In the genomic region with DNA sequence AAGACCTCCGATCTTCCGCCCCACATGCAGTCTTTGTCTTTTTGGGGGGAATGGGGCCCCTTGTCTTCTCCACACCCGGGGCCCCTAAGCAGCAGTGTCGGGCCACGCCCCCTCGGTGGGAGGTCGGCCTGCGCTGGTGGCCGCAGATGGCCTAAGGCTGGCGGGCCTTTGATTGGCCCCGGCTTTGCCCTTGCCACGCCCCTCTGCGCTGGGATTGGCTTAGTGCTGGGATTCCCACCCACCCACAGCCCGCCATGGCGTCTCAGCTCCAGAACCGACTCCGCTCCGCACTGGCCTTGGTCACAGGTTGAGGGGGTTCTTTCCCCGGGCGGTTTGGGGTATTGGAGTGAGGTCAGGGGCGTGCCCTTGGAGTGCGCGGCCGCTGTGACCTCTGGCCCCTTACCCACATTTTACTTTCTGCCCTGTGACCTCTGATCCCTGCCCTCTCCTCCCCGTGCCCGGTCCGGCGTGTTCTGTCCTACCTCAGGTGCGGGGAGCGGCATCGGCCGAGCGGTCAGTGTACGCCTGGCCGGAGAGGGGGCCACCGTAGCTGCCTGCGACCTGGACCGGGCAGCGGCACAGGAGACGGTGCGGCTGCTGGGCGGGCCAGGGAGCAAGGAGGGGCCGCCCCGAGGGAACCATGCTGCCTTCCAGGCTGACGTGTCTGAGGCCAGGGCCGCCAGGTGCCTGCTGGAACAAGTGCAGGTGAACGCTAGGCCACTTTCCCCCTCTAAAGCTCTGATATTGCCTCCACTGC, we compare ENCODE assay signal across 1 cellular context.
TF ChIP-seq lines count a peak whose summit lies in the region.

Gene HSD17B8, plus strand, starts transcription at position 241 of the 757 bp plus-strand sequence. Its CDS starts 14 bp downstream, at position 255.

TF ChIP-seq in HepG2, 621 proteins besides CTCF, POLR2A, EP300 and RAD21 (continued from another document and continues in another):
- TF ChIP-seq, protein P1, sequence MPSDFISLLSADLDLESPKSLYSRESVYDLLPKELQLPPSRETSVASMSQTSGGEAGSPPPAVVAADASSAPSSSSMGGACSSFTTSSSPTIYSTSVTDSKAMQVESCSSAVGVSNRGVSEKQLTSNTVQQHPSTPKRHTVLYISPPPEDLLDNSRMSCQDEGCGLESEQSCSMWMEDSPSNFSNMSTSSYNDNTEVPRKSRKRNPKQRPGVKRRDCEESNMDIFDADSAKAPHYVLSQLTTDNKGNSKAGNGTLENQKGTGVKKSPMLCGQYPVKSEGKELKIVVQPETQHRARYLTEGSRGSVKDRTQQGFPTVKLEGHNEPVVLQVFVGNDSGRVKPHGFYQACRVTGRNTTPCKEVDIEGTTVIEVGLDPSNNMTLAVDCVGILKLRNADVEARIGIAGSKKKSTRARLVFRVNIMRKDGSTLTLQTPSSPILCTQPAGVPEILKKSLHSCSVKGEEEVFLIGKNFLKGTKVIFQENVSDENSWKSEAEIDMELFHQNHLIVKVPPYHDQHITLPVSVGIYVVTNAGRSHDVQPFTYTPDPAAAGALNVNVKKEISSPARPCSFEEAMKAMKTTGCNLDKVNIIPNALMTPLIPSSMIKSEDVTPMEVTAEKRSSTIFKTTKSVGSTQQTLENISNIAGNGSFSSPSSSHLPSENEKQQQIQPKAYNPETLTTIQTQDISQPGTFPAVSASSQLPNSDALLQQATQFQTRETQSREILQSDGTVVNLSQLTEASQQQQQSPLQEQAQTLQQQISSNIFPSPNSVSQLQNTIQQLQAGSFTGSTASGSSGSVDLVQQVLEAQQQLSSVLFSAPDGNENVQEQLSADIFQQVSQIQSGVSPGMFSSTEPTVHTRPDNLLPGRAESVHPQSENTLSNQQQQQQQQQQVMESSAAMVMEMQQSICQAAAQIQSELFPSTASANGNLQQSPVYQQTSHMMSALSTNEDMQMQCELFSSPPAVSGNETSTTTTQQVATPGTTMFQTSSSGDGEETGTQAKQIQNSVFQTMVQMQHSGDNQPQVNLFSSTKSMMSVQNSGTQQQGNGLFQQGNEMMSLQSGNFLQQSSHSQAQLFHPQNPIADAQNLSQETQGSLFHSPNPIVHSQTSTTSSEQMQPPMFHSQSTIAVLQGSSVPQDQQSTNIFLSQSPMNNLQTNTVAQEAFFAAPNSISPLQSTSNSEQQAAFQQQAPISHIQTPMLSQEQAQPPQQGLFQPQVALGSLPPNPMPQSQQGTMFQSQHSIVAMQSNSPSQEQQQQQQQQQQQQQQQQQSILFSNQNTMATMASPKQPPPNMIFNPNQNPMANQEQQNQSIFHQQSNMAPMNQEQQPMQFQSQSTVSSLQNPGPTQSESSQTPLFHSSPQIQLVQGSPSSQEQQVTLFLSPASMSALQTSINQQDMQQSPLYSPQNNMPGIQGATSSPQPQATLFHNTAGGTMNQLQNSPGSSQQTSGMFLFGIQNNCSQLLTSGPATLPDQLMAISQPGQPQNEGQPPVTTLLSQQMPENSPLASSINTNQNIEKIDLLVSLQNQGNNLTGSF (CRISPR knock-in tag; IDR thresholded peaks at IDR 0.05): peak; percentile 19; the same call in 1 of the 2 replicates
- TF ChIP-seq ZNF589 (CRISPR knock-in tag; conservative IDR thresholded peaks at IDR 0.05) (no peak), SMARCE1 (IDR thresholded peaks at IDR 0.05; ENCODE audit: borderline replicate concordance) (no peak), HNRNPL (IDR thresholded peaks at IDR 0.05; ENCODE audit: low read depth, low read length) (peak; percentile 79; the same call in 1 of the 2 replicates), ZNF136 (CRISPR knock-in tag; IDR thresholded peaks at IDR 0.05; ENCODE audit: low read depth) (peak; percentile 74; the same call in 1 of the 2 replicates), ZNF496 (CRISPR knock-in tag; IDR thresholded peaks at IDR 0.05; ENCODE audit: insufficient replicate concordance) (no peak), HNF4A (CRISPR knock-in tag; IDR thresholded peaks at IDR 0.05) (peak; percentile 76), ZNF766 (CRISPR knock-in tag; IDR thresholded peaks at IDR 0.05; ENCODE audit: borderline replicate concordance) (peak; percentile 94), ZNF549 (CRISPR knock-in tag; IDR thresholded peaks at IDR 0.05) (no peak), JDP2 (CRISPR knock-in tag; IDR thresholded peaks at IDR 0.05; ENCODE audit: borderline replicate concordance) (no peak), ZSCAN21 (CRISPR knock-in tag; IDR thresholded peaks at IDR 0.05; ENCODE audit: borderline replicate concordance) (peak; percentile 95), MEF2D (CRISPR knock-in tag; IDR thresholded peaks at IDR 0.05) (no peak), ZNF777 (CRISPR knock-in tag; IDR thresholded peaks at IDR 0.05) (peak; percentile 79), BRD4 (CRISPR knock-in tag; IDR thresholded peaks at IDR 0.05) (peak; percentile 67; the same call in 1 of the 2 replicates), NR2F1 (CRISPR knock-in tag; IDR thresholded peaks at IDR 0.05) (peak in 1 of 2 experiments; percentile 93; a peak in 2 of 4 replicates), ELF4 (CRISPR knock-in tag; IDR thresholded peaks at IDR 0.05; ENCODE audit: borderline replicate concordance) (no peak), SNAI1 (CRISPR knock-in tag; IDR thresholded peaks at IDR 0.05; ENCODE audit: borderline replicate concordance) (0 out of 2 replicates have a peak, but pooled peaks have one; percentile 71), NFKBIZ (CRISPR knock-in tag; IDR thresholded peaks at IDR 0.05) (no peak; the same call in 1 of the 2 replicates), ZNF446 (CRISPR knock-in tag; IDR thresholded peaks at IDR 0.05) (no peak), ZNF530 (CRISPR knock-in tag; IDR thresholded peaks at IDR 0.05; ENCODE audit: low read depth) (no peak), ZNF615 (CRISPR knock-in tag; IDR thresholded peaks at IDR 0.05; ENCODE audit: borderline replicate concordance) (no peak), ZMYM4 (CRISPR knock-in tag; IDR thresholded peaks at IDR 0.05) (peak; percentile 63; the same call in 1 of the 2 replicates), ZNF451 (CRISPR knock-in tag; IDR thresholded peaks at IDR 0.05) (peak; percentile 94; the same call in 1 of the 2 replicates), CAMTA2 (CRISPR knock-in tag; IDR thresholded peaks at IDR 0.05; ENCODE audit: borderline replicate concordance) (no peak), ZNF543 (CRISPR knock-in tag; IDR thresholded peaks at IDR 0.05) (peak; percentile 93), ZBTB21 (CRISPR knock-in tag; IDR thresholded peaks at IDR 0.05) (no peak), HMGA1 (CRISPR knock-in tag; conservative IDR thresholded peaks at IDR 0.05) (no peak), SIN3B (IDR thresholded peaks at IDR 0.05; ENCODE audit: low read length) (peak; percentile 40; the same call in 1 of the 2 replicates), ATF1 (CRISPR knock-in tag; IDR thresholded peaks at IDR 0.05) (no peak), AHR (CRISPR knock-in tag; IDR thresholded peaks at IDR 0.05) (no peak), ATF3 (CRISPR knock-in tag; IDR thresholded peaks at IDR 0.05) (no peak), BCL3 (CRISPR knock-in tag; IDR thresholded peaks at IDR 0.05) (no peak), ZNF230 (CRISPR knock-in tag; IDR thresholded peaks at IDR 0.05) (peak; percentile 71), POLR2AphosphoS2 (IDR thresholded peaks at IDR 0.05; ENCODE audit: low read depth, low read length) (peak; percentile 90), ZNF12 (CRISPR knock-in tag; IDR thresholded peaks at IDR 0.05) (no peak), IRF1 (CRISPR knock-in tag; IDR thresholded peaks at IDR 0.05; ENCODE audit: low read depth) (no peak), ETV5 (CRISPR knock-in tag; IDR thresholded peaks at IDR 0.05; ENCODE audit: borderline replicate concordance) (peak; percentile 45; the same call in 1 of the 2 replicates), JARID2 (CRISPR knock-in tag; IDR thresholded peaks at IDR 0.05; ENCODE audit: insufficient replicate concordance) (no peak), DNMT1 (CRISPR knock-in tag; IDR thresholded peaks at IDR 0.05) (peak; percentile 48; the same call in 1 of the 2 replicates), NR2F6 (IDR thresholded peaks at IDR 0.05) (peak; percentile 88), NR2F6 (CRISPR knock-in tag; IDR thresholded peaks at IDR 0.05) (peak; percentile 71)
- TF ChIP-seq, protein P2, sequence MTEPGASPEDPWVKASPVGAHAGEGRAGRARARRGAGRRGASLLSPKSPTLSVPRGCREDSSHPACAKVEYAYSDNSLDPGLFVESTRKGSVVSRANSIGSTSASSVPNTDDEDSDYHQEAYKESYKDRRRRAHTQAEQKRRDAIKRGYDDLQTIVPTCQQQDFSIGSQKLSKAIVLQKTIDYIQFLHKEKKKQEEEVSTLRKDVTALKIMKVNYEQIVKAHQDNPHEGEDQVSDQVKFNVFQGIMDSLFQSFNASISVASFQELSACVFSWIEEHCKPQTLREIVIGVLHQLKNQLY (CRISPR knock-in tag; IDR thresholded peaks at IDR 0.05): no peak
- TF ChIP-seq, protein P3, sequence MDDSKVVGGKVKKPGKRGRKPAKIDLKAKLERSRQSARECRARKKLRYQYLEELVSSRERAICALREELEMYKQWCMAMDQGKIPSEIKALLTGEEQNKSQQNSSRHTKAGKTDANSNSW (CRISPR knock-in tag; IDR thresholded peaks at IDR 0.05; ENCODE audit: borderline replicate concordance): no peak
- TF ChIP-seq, protein P4, sequence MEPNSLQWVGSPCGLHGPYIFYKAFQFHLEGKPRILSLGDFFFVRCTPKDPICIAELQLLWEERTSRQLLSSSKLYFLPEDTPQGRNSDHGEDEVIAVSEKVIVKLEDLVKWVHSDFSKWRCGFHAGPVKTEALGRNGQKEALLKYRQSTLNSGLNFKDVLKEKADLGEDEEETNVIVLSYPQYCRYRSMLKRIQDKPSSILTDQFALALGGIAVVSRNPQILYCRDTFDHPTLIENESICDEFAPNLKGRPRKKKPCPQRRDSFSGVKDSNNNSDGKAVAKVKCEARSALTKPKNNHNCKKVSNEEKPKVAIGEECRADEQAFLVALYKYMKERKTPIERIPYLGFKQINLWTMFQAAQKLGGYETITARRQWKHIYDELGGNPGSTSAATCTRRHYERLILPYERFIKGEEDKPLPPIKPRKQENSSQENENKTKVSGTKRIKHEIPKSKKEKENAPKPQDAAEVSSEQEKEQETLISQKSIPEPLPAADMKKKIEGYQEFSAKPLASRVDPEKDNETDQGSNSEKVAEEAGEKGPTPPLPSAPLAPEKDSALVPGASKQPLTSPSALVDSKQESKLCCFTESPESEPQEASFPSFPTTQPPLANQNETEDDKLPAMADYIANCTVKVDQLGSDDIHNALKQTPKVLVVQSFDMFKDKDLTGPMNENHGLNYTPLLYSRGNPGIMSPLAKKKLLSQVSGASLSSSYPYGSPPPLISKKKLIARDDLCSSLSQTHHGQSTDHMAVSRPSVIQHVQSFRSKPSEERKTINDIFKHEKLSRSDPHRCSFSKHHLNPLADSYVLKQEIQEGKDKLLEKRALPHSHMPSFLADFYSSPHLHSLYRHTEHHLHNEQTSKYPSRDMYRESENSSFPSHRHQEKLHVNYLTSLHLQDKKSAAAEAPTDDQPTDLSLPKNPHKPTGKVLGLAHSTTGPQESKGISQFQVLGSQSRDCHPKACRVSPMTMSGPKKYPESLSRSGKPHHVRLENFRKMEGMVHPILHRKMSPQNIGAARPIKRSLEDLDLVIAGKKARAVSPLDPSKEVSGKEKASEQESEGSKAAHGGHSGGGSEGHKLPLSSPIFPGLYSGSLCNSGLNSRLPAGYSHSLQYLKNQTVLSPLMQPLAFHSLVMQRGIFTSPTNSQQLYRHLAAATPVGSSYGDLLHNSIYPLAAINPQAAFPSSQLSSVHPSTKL (CRISPR knock-in tag; IDR thresholded peaks at IDR 0.05): peak; percentile 15; the same call in 1 of the 2 replicates
- TF ChIP-seq, protein P5, sequence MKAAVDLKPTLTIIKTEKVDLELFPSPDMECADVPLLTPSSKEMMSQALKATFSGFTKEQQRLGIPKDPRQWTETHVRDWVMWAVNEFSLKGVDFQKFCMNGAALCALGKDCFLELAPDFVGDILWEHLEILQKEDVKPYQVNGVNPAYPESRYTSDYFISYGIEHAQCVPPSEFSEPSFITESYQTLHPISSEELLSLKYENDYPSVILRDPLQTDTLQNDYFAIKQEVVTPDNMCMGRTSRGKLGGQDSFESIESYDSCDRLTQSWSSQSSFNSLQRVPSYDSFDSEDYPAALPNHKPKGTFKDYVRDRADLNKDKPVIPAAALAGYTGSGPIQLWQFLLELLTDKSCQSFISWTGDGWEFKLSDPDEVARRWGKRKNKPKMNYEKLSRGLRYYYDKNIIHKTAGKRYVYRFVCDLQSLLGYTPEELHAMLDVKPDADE (CRISPR knock-in tag; IDR thresholded peaks at IDR 0.05): 0 out of 2 replicates have a peak, but pooled peaks have one; percentile 49
